ENCODE assay signal across 10 cellular contexts in the genomic region with DNA sequence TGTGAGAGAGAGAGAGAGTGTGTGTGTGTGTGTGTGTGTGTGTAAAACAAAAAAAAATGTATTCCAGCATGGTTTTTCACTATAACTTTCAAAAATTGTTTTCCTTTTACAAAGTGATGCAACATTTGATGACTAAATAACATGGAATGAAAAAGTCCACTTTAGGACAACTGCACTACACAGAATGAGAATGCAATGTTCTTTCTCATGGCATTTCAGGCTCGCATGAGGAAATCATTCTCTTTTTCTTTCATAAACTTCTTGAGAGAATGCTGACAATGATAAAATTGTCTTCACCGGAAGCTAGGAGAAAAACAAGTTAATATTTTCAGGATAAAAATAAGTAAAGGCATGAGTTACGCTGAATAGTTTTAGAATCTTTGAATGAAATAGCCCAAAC. TPM values are rescaled to one million over a fixed set of nuclear protein-coding genes. Genes with fewer than 3 reads are reported as not detected.
A peak's percentile ranks its signal among the peaks of the same experiment; 100 is the strongest.
DNase-seq lines count a peak whose midpoint lies in the region; ATAC-seq and TF ChIP-seq lines count a peak whose summit lies in the region.
"Had no signal": no experiment of that assay in that cellular context is flagged by ENCODE, and none has a peak within 500 bp of the region (broad histone marks: within the 10 kb centered on the region; RNA-seq: fewer than 3 reads in every experiment).

No MANE protein-coding gene starts in this region.

- H3K36me3 ChIP-seq in heart right ventricle = no peaks in the 10 kb centered on the region

- H3K4me1 ChIP-seq in heart right ventricle = peaks cover 18 to 69% (median 45%) of the 10 kb centered on the region in 9 donors

- intact Hi-C loops in heart right ventricle (cut with DNase I) = loop anchor here in 2 of 10 donors (5.0 kb wide), 2 partner anchors 36 to 49 kb away; no protein-coding TSS in a partner anchor

- H3K9me3 ChIP-seq in heart right ventricle = peaks cover 0 to 5% (median 0%) of the 10 kb centered on the region in 11 donors

- in situ Hi-C loops in astrocyte of the cerebellum (cut with HindIII; ENCODE audit: low sequenced_read_pairs) = no loop called here

- DNase-seq in ELR (ENCODE audit: low read depth) (peak; percentile 91), astrocyte of the cerebellum (ENCODE audit: low read depth) (peak; percentile 88), heart right ventricle (no peak), skeletal muscle cell (ENCODE audit: low read depth) (peak; percentile 93), NCI-H82 treated with DMSO at 0.1 percent for 48 hours (lab: John Stamatoyannopoulos, UW; ENCODE audit: unreplicated experiment) (no peak), NK-92 (lab: John Stamatoyannopoulos, UW; ENCODE audit: unreplicated experiment) (no peak)
- DNase-seq: effector CD8-positive, alpha-beta T cell; naive B cell had no signal

- H3K27ac ChIP-seq in heart right ventricle = peak overlapping the region; percentile 19 to 86 (median 78)

- TF ChIP-seq CTCF in astrocyte of the cerebellum (IDR thresholded peaks at IDR 0.05; ENCODE audit: low read depth, low read length, missing control alignments) = no peak
- TF ChIP-seq CTCF in heart right ventricle (IDR thresholded peaks at IDR 0.05) = no peak

- no peak overlapping the region for H3K4me3 ChIP-seq in astrocyte of the cerebellum (ENCODE audit: low read depth, low read length)
- no peak overlapping the region for H3K4me3 ChIP-seq in heart right ventricle
- H3K4me3 ChIP-seq in skeletal muscle cell (ENCODE audit: low read depth, low read length) = no peak overlapping the region

- H3K27me3 ChIP-seq in heart right ventricle = no peaks in the 10 kb centered on the region

- peak in 7 of 8 donors; percentile 30 to 75 (median 66) for ATAC-seq in heart right ventricle
- ATAC-seq in HG03139 (IDR thresholded peaks at IDR 0.05; ENCODE audit: unreplicated experiment) = no peak
- ATAC-seq in HG02852 (IDR thresholded peaks at IDR 0.05; ENCODE audit: unreplicated experiment) = no peak

- 45 to 49% methylated on average over 3 of the region's 3 CpGs for WGBS in heart right ventricle, 2 donors

RNA-seq across cellular contexts. Expression of gene SLC16A12, which starts 53.7 kb away (rescaled TPM):
- 1 to 10 TPM; 1.8 to 3.6 (median 2.8) TPM for total RNA-seq in heart right ventricle
- 1 to 10 TPM; 1.9 to 2.3 TPM for polyA plus RNA-seq in heart right ventricle

Comparison
In these comparisons a context has a peak if more than half of its experiments do, and no peak if none do; other contexts are left out.
1. DNase-seq: peak in ELR (single experiment), astrocyte of the cerebellum (single experiment) and skeletal muscle cell (single experiment); none in heart right ventricle (0 of 2), NCI-H82 treated with DMSO at 0.1 percent for 48 hours (single experiment) and NK-92 (single experiment).
2. ATAC-seq: peak in heart right ventricle (7 of 8); none in HG03139 (single experiment) and HG02852 (single experiment).